Comparison of ENCODE assay signal across 9 cellular contexts in the genomic region with DNA sequence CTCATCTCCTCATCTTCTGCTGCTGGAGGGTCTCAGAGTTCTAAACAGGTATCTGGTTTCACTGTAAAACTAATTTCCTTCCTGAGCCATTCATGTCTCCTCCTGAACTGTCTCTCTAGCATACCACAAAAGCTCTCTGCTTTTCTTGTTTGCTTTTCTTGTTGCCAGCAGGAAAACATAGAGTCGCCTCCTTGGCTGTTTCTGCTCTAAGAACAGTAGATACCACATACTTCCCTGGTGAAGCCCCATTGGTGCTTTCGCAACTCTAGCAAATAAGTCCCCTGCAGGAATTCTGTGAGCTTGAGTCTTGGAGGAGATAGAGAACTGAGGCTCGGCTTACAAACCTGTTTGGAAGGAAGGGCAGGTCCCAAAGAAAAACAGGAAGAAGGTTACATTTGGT. TPM values are rescaled to one million over a fixed set of nuclear protein-coding genes. Genes with fewer than 3 reads are reported as not detected.
DNase-seq lines count a peak whose midpoint lies in the region; ATAC-seq and TF ChIP-seq lines count a peak whose summit lies in the region.
"Had no signal": no experiment of that assay in that cellular context is flagged by ENCODE, and none has a peak within 500 bp of the region (broad histone marks: within the 10 kb centered on the region; RNA-seq: fewer than 3 reads in every experiment).

No MANE protein-coding gene starts in this region.

- H3K27me3 ChIP-seq in upper lobe of left lung = no peaks in the 10 kb centered on the region

- no peaks in the 10 kb centered on the region for H3K27me3 Mint-ChIP-seq in activated naive CD4-positive, alpha-beta T cell treated with anti-CD3 and anti-CD28 coated beads, Interleukin-2, amount 10 ng/mL, durations not matched to agents 7 days and 5 days

- DNase-seq in activated naive CD4-positive, alpha-beta T cell treated with anti-CD3 and anti-CD28 coated beads, Interleukin-2, amount 10 ng/mL, durations not matched to agents 7 days and 5 days = no peak
- no peak for DNase-seq in activated naive CD4-positive, alpha-beta T cell (lab: John Stamatoyannopoulos, UW)
- DNase-seq in kidney glomerular epithelial cell (lab: John Stamatoyannopoulos, UW) (peak; percentile 51), upper lobe of left lung (peak in 1 of 2 donors; percentile 45), OCI-M1 (lab: John Stamatoyannopoulos, UW) (no peak), mucosa of gallbladder (ENCODE audit: low spot score) (no peak), NCI-H2107 (lab: John Stamatoyannopoulos, UW) (no peak)
- DNase-seq: effector CD4-positive, alpha-beta T cell had no signal

- no peak for TF ChIP-seq CTCF in upper lobe of left lung (IDR thresholded peaks at IDR 0.05)

- peaks cover 5 to 25% (median 6%) of the 10 kb centered on the region in 4 donors for H3K4me1 ChIP-seq in upper lobe of left lung

- WGBS in upper lobe of left lung, 2 donors = 25 to 48% methylated on average over 3 of the region's 3 CpGs

- no peaks in the 10 kb centered on the region for H3K9me3 ChIP-seq in upper lobe of left lung

- peak in 1 of 2 donors; percentile 24 for ATAC-seq in upper lobe of left lung (ENCODE audit: low FRiP score in 2 of 2)

- CTCF ChIA-PET in activated naive CD4-positive, alpha-beta T cell treated with anti-CD3 and anti-CD28 coated beads, Interleukin-2, amount 10 ng/mL, durations not matched to agents 7 days and 5 days (lab: Charles Lee) = interaction anchor here (1.2 to 2.5 kb wide), 5 partner anchors 9 to 38 kb away, joined by 3 to 12 read pairs (median 4); no protein-coding TSS in a partner anchor

- no peak overlapping the region for H3K4me3 ChIP-seq in upper lobe of left lung

- peaks cover 20% of the 10 kb centered on the region for H3K4me1 Mint-ChIP-seq in activated naive CD4-positive, alpha-beta T cell treated with anti-CD3 and anti-CD28 coated beads, Interleukin-2, amount 10 ng/mL, durations not matched to agents 7 days and 5 days

- H3K36me3 Mint-ChIP-seq in activated naive CD4-positive, alpha-beta T cell treated with anti-CD3 and anti-CD28 coated beads, Interleukin-2, amount 10 ng/mL, durations not matched to agents 7 days and 5 days = peaks cover 5% of the 10 kb centered on the region

- H3K27ac ChIP-seq in angular gyrus (ENCODE audit: low read depth, low read length) (peak overlapping the region; percentile 42), upper lobe of left lung (peak overlapping the region in 3 of 4 donors; percentile 21 to 59 (median 54))

- H3K36me3 ChIP-seq in upper lobe of left lung = no peaks in the 10 kb centered on the region

- peak overlapping the region; percentile 77 for H3K27ac Mint-ChIP-seq in activated naive CD4-positive, alpha-beta T cell treated with anti-CD3 and anti-CD28 coated beads, Interleukin-2, amount 10 ng/mL, durations not matched to agents 7 days and 5 days

- H3K9me3 Mint-ChIP-seq in activated naive CD4-positive, alpha-beta T cell treated with anti-CD3 and anti-CD28 coated beads, Interleukin-2, amount 10 ng/mL, durations not matched to agents 7 days and 5 days = no peaks in the 10 kb centered on the region

- TF ChIP-seq POLR2A in upper lobe of left lung (IDR thresholded peaks at IDR 0.05) = no peak

- TF ChIP-seq EP300 in upper lobe of left lung (IDR thresholded peaks at IDR 0.05) = no peak

- H3K4me3 Mint-ChIP-seq in activated naive CD4-positive, alpha-beta T cell treated with anti-CD3 and anti-CD28 coated beads, Interleukin-2, amount 10 ng/mL, durations not matched to agents 7 days and 5 days = no peak overlapping the region

RNA-seq across cellular contexts. Expression of gene DIXDC1, which starts 7.0 kb away (rescaled TPM):
- total RNA-seq in upper lobe of left lung (10 to 100 TPM; 10.9 to 55.5 (median 15.7) TPM), mucosa of gallbladder (25.1 TPM)

RNA-seq across cellular contexts. Expression of gene C11orf52, which starts 25.4 kb away (rescaled TPM):
- 10 to 100 TPM in 4 of 6 donors, 1 to 10 TPM in 2; 7.1 to 26.7 (median 11.3) TPM for total RNA-seq in upper lobe of left lung
- 34.4 TPM for total RNA-seq in mucosa of gallbladder

RNA-seq across cellular contexts. Expression of gene HSPB2, which starts 31.6 kb away (rescaled TPM):
- total RNA-seq in upper lobe of left lung (1 to 10 TPM in 3 of 6 donors, under 1 TPM in 1, not detected in 2; 0.61 to 6.5 (median 1.9) TPM), mucosa of gallbladder (3.9 TPM)

RNA-seq across cellular contexts. Expression of gene CRYAB, which starts 32.6 kb away (rescaled TPM):
- 10 to 100 TPM; 21.0 to 79.7 (median 30.2) TPM for total RNA-seq in upper lobe of left lung
- 277 TPM for total RNA-seq in mucosa of gallbladder
